In genomic region chr4:86615501-86615900, GRCh38 we compare ENCODE assay signal across 1 cellular context.
A peak's percentile ranks its signal among the peaks of the same experiment; 100 is the strongest.
TF ChIP-seq lines count a peak whose summit lies in the region.

No MANE protein-coding gene starts in this region.

TF ChIP-seq in GM12878, 131 proteins besides CTCF, POLR2A, EP300 and RAD21 (continued from another document):
- no peak for TF ChIP-seq REST (IDR thresholded peaks at IDR 0.05; ENCODE audit: low read depth, low read length)
- no peak for TF ChIP-seq MTA3 (IDR thresholded peaks at IDR 0.05; ENCODE audit: borderline replicate concordance, low read length)
- no peak for TF ChIP-seq ZNF384 (IDR thresholded peaks at IDR 0.05; ENCODE audit: borderline replicate concordance, low read depth, low read length)
- no peak for TF ChIP-seq SMAD5 (IDR thresholded peaks at IDR 0.05; ENCODE audit: low read depth)
- 0 out of 2 replicates have a peak, but pooled peaks have one; percentile 29 for TF ChIP-seq ZNF217 (IDR thresholded peaks at IDR 0.05)
- TF ChIP-seq LARP7 (IDR thresholded peaks at IDR 0.05), result no peak
- TF ChIP-seq JUND (IDR thresholded peaks at IDR 0.05; ENCODE audit: low read depth, low read length), result no peak
- peak; percentile 70 for TF ChIP-seq SPI1 (IDR thresholded peaks at IDR 0.05; ENCODE audit: borderline replicate concordance, insufficient read depth, low read depth, low read length)
- no peak for TF ChIP-seq ZZZ3 (IDR thresholded peaks at IDR 0.05; ENCODE audit: control insufficient read depth, insufficient read length, low read depth)
- peak in 1 of 2 experiments; percentile 1; a peak in 1 of 4 replicates for TF ChIP-seq CEBPB (IDR thresholded peaks at IDR 0.05; ENCODE audit: borderline replicate concordance in 1 of 2, low read depth in 2 of 2, low read length in 2 of 2)
- TF ChIP-seq NFXL1 (IDR thresholded peaks at IDR 0.05; ENCODE audit: borderline replicate concordance), result no peak
- TF ChIP-seq CHD1 (IDR thresholded peaks at IDR 0.05; ENCODE audit: low read depth, low read length), result no peak
- TF ChIP-seq MLLT1 (IDR thresholded peaks at IDR 0.05), result no peak
- no peak for TF ChIP-seq CHD4 (IDR thresholded peaks at IDR 0.05)
- TF ChIP-seq SUZ12 (IDR thresholded peaks at IDR 0.05; ENCODE audit: unreplicated experiment), result no peak
- TF ChIP-seq ZNF274 (IDR thresholded peaks at IDR 0.05; ENCODE audit: insufficient read depth, insufficient read length), result no peak
- TF ChIP-seq SP1 (IDR thresholded peaks at IDR 0.05; ENCODE audit: low read depth, low read length), result no peak
- TF ChIP-seq RUNX3 (IDR thresholded peaks at IDR 0.05; ENCODE audit: low read length), result peak; percentile 76; the same call in 1 of the 2 replicates
- no peak for TF ChIP-seq SUPT20H (IDR thresholded peaks at IDR 0.05; ENCODE audit: borderline replicate concordance, control insufficient read depth, low read depth, low read length)
- no peak for TF ChIP-seq MYB (IDR thresholded peaks at IDR 0.05; ENCODE audit: borderline replicate concordance, low read depth, low read length)
- no peak for TF ChIP-seq GABPA (IDR thresholded peaks at IDR 0.05; ENCODE audit: low read depth)
- TF ChIP-seq ZBTB4 (CRISPR knock-in tag; IDR thresholded peaks at IDR 0.05), result no peak
- no peak for TF ChIP-seq PAX8 (IDR thresholded peaks at IDR 0.05)
- TF ChIP-seq IKZF1 (conservative IDR thresholded peaks at IDR 0.05), result peak; percentile 65
- 0 out of 2 replicates have a peak, but pooled peaks have one; percentile 20 for TF ChIP-seq BMI1 (IDR thresholded peaks at IDR 0.05; ENCODE audit: borderline replicate concordance)
- no peak for TF ChIP-seq ZNF622 (IDR thresholded peaks at IDR 0.05)
- TF ChIP-seq ELK1 (IDR thresholded peaks at IDR 0.05; ENCODE audit: low read depth, low read length), result no peak
- no peak for TF ChIP-seq STAT3 (IDR thresholded peaks at IDR 0.05; ENCODE audit: low read depth, low read length)
- TF ChIP-seq RBBP5 (conservative IDR thresholded peaks at IDR 0.05), result no peak
